Comparison of ENCODE assay signal across 10 cellular contexts in the genomic region with DNA sequence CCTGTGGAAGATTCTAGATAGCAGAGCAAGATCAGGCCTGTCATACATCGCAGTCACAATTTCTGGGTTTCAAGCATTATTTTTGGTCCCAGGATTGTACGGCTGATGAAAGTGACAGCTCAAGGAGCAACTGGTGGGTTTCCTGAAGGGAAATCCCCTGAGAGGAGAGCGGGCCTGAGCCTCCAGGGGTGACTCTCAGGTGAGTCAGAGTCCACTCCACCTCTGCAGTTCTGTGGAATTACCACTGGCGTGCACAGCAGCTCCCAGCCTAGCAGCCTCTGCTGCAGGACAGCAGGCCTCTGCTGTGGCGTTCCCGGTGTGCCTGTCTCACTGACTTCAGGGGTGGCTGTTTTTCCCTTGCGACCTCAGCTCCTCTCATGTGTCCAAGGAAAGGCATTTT. TPM values are rescaled to one million over a fixed set of nuclear protein-coding genes. Genes with fewer than 3 reads are reported as not detected.
DNase-seq lines count a peak whose midpoint lies in the region; TF ChIP-seq lines count a peak whose summit lies in the region.
"Had no signal": no experiment of that assay in that cellular context is flagged by ENCODE, and none has a peak within 500 bp of the region (broad histone marks: within the 10 kb centered on the region; RNA-seq: fewer than 3 reads in every experiment).

No MANE protein-coding gene starts in this region.

- no peak overlapping the region for H3K4me3 Mint-ChIP-seq in progenitor cell of endocrine pancreas (ENCODE audit: low read depth)
- H3K4me3 Mint-ChIP-seq in nephron progenitor cell, result no peak overlapping the region
- H3K4me3 Mint-ChIP-seq: T-cell had no signal

- H3K36me3 Mint-ChIP-seq in progenitor cell of endocrine pancreas (ENCODE audit: insufficient read depth), result peaks cover 9% of the 10 kb centered on the region
- peaks cover 14% of the 10 kb centered on the region for H3K36me3 Mint-ChIP-seq in nephron progenitor cell (ENCODE audit: low read depth)

- H3K9me3 Mint-ChIP-seq in progenitor cell of endocrine pancreas (ENCODE audit: low read depth), result no peaks in the 10 kb centered on the region
- no peaks in the 10 kb centered on the region for H3K9me3 Mint-ChIP-seq in nephron progenitor cell
- H3K9me3 Mint-ChIP-seq: T-cell had no signal

- no peaks in the 10 kb centered on the region for H3K27me3 Mint-ChIP-seq in progenitor cell of endocrine pancreas
- peaks cover 3% of the 10 kb centered on the region for H3K27me3 Mint-ChIP-seq in nephron progenitor cell (ENCODE audit: low read depth, poor library complexity)
- H3K27me3 Mint-ChIP-seq: T-cell had no signal

- no peak for TF ChIP-seq CTCF in progenitor cell of endocrine pancreas (IDR thresholded peaks at IDR 0.05; ENCODE audit: unreplicated experiment)
- TF ChIP-seq CTCF in GM20000 (IDR thresholded peaks at IDR 0.05; ENCODE audit: extremely low read depth, missing control alignments), result no peak
- no peak for TF ChIP-seq CTCF in nephron progenitor cell (IDR thresholded peaks at IDR 0.05)

- H3K4me1 Mint-ChIP-seq in progenitor cell of endocrine pancreas (ENCODE audit: low read depth), result peaks cover 2% of the 10 kb centered on the region
- peaks cover 22% of the 10 kb centered on the region for H3K4me1 Mint-ChIP-seq in nephron progenitor cell

- peak; percentile 19 for DNase-seq in A172 (ENCODE audit: low spot score)
- peak; percentile 58 for DNase-seq in HT1080 (ENCODE audit: low read depth)
- peak; percentile 25 for DNase-seq in activated T-helper 9 cell treated with anti-CD3 and anti-CD28 coated beads, Interleukin-2, amount 50 U/mL, for 16 hours (ENCODE audit: low read depth)
- no peak for DNase-seq in progenitor cell of endocrine pancreas (ENCODE audit: low spot score, unreplicated experiment)
- DNase-seq in NCI-H1436 treated with DMSO at 0.1 percent for 48 hours (lab: John Stamatoyannopoulos, UW), result no peak
- no peak for DNase-seq in DMS153 (lab: John Stamatoyannopoulos, UW)
- no peak for DNase-seq in GM20000 (ENCODE audit: low spot score)
- no peak for DNase-seq in nephron progenitor cell
- DNase-seq: COR-L47, T-cell had no signal

- H3K27ac Mint-ChIP-seq in progenitor cell of endocrine pancreas (peak overlapping the region; percentile 24), nephron progenitor cell (no peak overlapping the region)

RNA-seq across cellular contexts. Expression of gene SLC66A1, which starts 24.4 kb away (rescaled TPM):
- 18.3 and 20.5 TPM in 2 replicates for total RNA-seq in A172 (2014; rRNA removed; shearing (Covaris generic))
- 23.6 and 26.9 TPM in 2 replicates for total RNA-seq in HT1080 (2014; rRNA removed; shearing (Covaris generic))
- 17.1 and 21.2 TPM in 2 replicates for polyA plus RNA-seq in HT1080 (2015; cell fraction: cytosol; rRNA removed)
- polyA plus RNA-seq in HT1080 (2015; cell fraction: nucleus; rRNA removed), result 26.4 and 27.0 TPM in 2 replicates
- total RNA-seq in progenitor cell of endocrine pancreas, result 25.7 and 26.7 TPM in 2 replicates

RNA-seq across cellular contexts. Expression of gene AKR7A2, which starts 24.6 kb away (rescaled TPM):
- 90.9 and 96.0 TPM in 2 replicates for total RNA-seq in A172 (2014; rRNA removed; shearing (Covaris generic))
- 124 and 139 TPM in 2 replicates for total RNA-seq in HT1080 (2014; rRNA removed; shearing (Covaris generic))
- 119 and 160 TPM in 2 replicates for polyA plus RNA-seq in HT1080 (2015; cell fraction: cytosol; rRNA removed)
- polyA plus RNA-seq in HT1080 (2015; cell fraction: nucleus; rRNA removed), result 62.8 and 78.3 TPM in 2 replicates
- 53.7 and 55.8 TPM in 2 replicates for total RNA-seq in progenitor cell of endocrine pancreas

RNA-seq across cellular contexts. Expression of gene AKR7A3, which starts 48.0 kb away (rescaled TPM):
- 0.12 TPM in 1 of 2 replicates, not detected in the other for total RNA-seq in A172 (2014; rRNA removed; shearing (Covaris generic))
- total RNA-seq in HT1080 (2014; rRNA removed; shearing (Covaris generic)), result 0.07 and 0.23 TPM in 2 replicates
- polyA plus RNA-seq in HT1080 (2015; cell fraction: cytosol; rRNA removed), result 0.05 and 0.17 TPM in 2 replicates
- polyA plus RNA-seq in HT1080 (2015; cell fraction: nucleus; rRNA removed), result 2.0 and 3.1 TPM in 2 replicates
- total RNA-seq in progenitor cell of endocrine pancreas, result 2.1 and 2.7 TPM in 2 replicates

Comparison
In these comparisons a context has a peak if more than half of its experiments do, and no peak if none do; other contexts are left out.
1. DNase-seq: peak in A172 (single experiment), HT1080 (single experiment) and activated T-helper 9 cell treated with anti-CD3 and anti-CD28 coated beads, Interleukin-2, amount 50 U/mL, for 16 hours (single experiment); none in progenitor cell of endocrine pancreas (single experiment), NCI-H1436 treated with DMSO at 0.1 percent for 48 hours (single experiment), DMS153 (single experiment), GM20000 (single experiment) and nephron progenitor cell (single experiment).